In genomic region chr5:178130576-178131445, GRCh38 we compare ENCODE assay signal across 8 cellular contexts. TPM values are rescaled to one million over a fixed set of nuclear protein-coding genes. Genes with fewer than 3 reads are reported as not detected.
DNase-seq lines count a peak whose midpoint lies in the region; ATAC-seq and TF ChIP-seq lines count a peak whose summit lies in the region.

TSS of gene RMND5B (plus strand) at chr5:178131014. CDS start at chr5:178138120, 7,106 bp downstream.

- peaks cover 0 to 5% (median 0%) of the 10 kb centered on the region in 7 donors for H3K9me3 Mint-ChIP-seq in CD14-positive monocyte
- no peaks in the 10 kb centered on the region for H3K9me3 Mint-ChIP-seq in activated CD8-positive, alpha-beta T cell treated with anti-CD3 and anti-CD28 coated beads, Interleukin-2, amount 10 ng/mL, durations not matched to agents 7 days and 5 days (ENCODE audit: insufficient read depth)

- H3K27me3 Mint-ChIP-seq in CD14-positive monocyte (ENCODE audit: low read depth in 3 of 3), result peaks cover 6 to 28% (median 13%) of the 10 kb centered on the region in 3 donors
- H3K27me3 Mint-ChIP-seq in activated CD8-positive, alpha-beta T cell treated with anti-CD3 and anti-CD28 coated beads, Interleukin-2, amount 10 ng/mL, durations not matched to agents 7 days and 5 days (ENCODE audit: low read depth), result peaks cover 6% of the 10 kb centered on the region

- CTCF ChIA-PET in activated CD8-positive, alpha-beta T cell treated with anti-CD3 and anti-CD28 coated beads, Interleukin-2, amount 10 ng/mL, durations not matched to agents 7 days and 5 days (lab: Charles Lee), result interaction anchor here (1.4 to 2.3 kb wide), 2 partner anchors 9 to 56 kb away, joined by 4 to 14 read pairs; no protein-coding TSS in a partner anchor

- ATAC-seq in GM19351 (IDR thresholded peaks at IDR 0.05; ENCODE audit: unreplicated experiment) (peak; percentile 87), HG03469 (IDR thresholded peaks at IDR 0.05; ENCODE audit: unreplicated experiment) (peak; percentile 71), lower lobe of right lung (peak; percentile 97 to 98)
- peak; percentile 86 for ATAC-seq in activated CD8-positive, alpha-beta T cell treated with anti-CD3 and anti-CD28 coated beads, Interleukin-2, amount 10 ng/mL, durations not matched to agents 7 days and 5 days

- DNase-seq in CD14-positive monocyte (ENCODE audit: low spot score) (peak; percentile 76), NCI-H82 treated with DMSO at 0.1 percent for 48 hours (lab: John Stamatoyannopoulos, UW; ENCODE audit: unreplicated experiment) (peak; percentile 42), lower lobe of right lung (peak; percentile 91)
- DNase-seq in activated CD8-positive, alpha-beta T cell treated with anti-CD3 and anti-CD28 coated beads, Interleukin-2, amount 10 ng/mL, durations not matched to agents 7 days and 5 days, result peak; percentile 77
- peak; percentile 51 to 66 (median 62) for DNase-seq in stimulated activated CD4-positive, alpha-beta T cell treated with anti-CD3 and anti-CD28 coated beads, TNF-alpha, amount 100 ng/mL, for 1 hour (ENCODE audit: low read depth in 3 of 3, low spot score in 1 of 3)

- peak within 1 kb of the TSS; percentile 89 to 94 for H3K4me3 Mint-ChIP-seq in CD14-positive monocyte
- H3K4me3 Mint-ChIP-seq in activated CD8-positive, alpha-beta T cell treated with anti-CD3 and anti-CD28 coated beads, Interleukin-2, amount 10 ng/mL, durations not matched to agents 7 days and 5 days, result peak within 1 kb of the TSS; percentile 68

- WGBS in ectodermal cell, 2 experiments, result 0% methylated on average over 102 of the region's 102 CpGs

- no peaks in the 10 kb centered on the region for H3K9me3 ChIP-seq in ectodermal cell (ENCODE audit: control insufficient read depth, low read length)
- H3K9me3 ChIP-seq in lower lobe of right lung, result no peaks in the 10 kb centered on the region

- POLR2A ChIA-PET in activated CD8-positive, alpha-beta T cell treated with anti-CD3 and anti-CD28 coated beads, Interleukin-2, amount 10 ng/mL, durations not matched to agents 7 days and 5 days (lab: Charles Lee), result interaction anchor here (0.7 to 2.5 kb wide), 3 partner anchors 10 to 74 kb away, joined by 3 to 12 read pairs (median 4); partner anchors contain the start of gene HNRNPAB

- H3K4me1 Mint-ChIP-seq in CD14-positive monocyte, result peaks cover 21% of the 10 kb centered on the region
- peaks cover 18% of the 10 kb centered on the region for H3K4me1 Mint-ChIP-seq in activated CD8-positive, alpha-beta T cell treated with anti-CD3 and anti-CD28 coated beads, Interleukin-2, amount 10 ng/mL, durations not matched to agents 7 days and 5 days (ENCODE audit: low read depth)

- intact Hi-C loops in CD14-positive monocyte (cut with micrococcal nuclease), result loop anchor here in 1 of 2 donors (2.0 to 10.0 kb wide), 2 partner anchors 24 to 1716 kb away; partner anchors contain the start of gene CLTB
- intact Hi-C loops in lower lobe of right lung (cut with DNase I), result no loop called here

- H3K27ac ChIP-seq in ectodermal cell (ENCODE audit: insufficient read depth, low read depth, low read length, poor library complexity, severe bottlenecking) (peak within 1 kb of the TSS; percentile 92), lower lobe of right lung (peak within 1 kb of the TSS; percentile 94)

- H3K4me1 ChIP-seq in ectodermal cell (ENCODE audit: control insufficient read depth, insufficient read depth, low read length), result peaks cover 10% of the 10 kb centered on the region
- peaks cover 8% of the 10 kb centered on the region for H3K4me1 ChIP-seq in lower lobe of right lung

- H3K36me3 Mint-ChIP-seq in CD14-positive monocyte, result peaks cover 22 to 27% of the 10 kb centered on the region in 2 donors
- H3K36me3 Mint-ChIP-seq in activated CD8-positive, alpha-beta T cell treated with anti-CD3 and anti-CD28 coated beads, Interleukin-2, amount 10 ng/mL, durations not matched to agents 7 days and 5 days (ENCODE audit: low read depth), result peaks cover 4% of the 10 kb centered on the region

- TF ChIP-seq CTCF in CD14-positive monocyte (IDR thresholded peaks at IDR 0.05) (no peak), lower lobe of right lung (IDR thresholded peaks at IDR 0.05) (no peak)

- H3K4me3 ChIP-seq in ectodermal cell (ENCODE audit: insufficient read depth, low read depth, low read length), result peak within 1 kb of the TSS; percentile 97
- H3K4me3 ChIP-seq in lower lobe of right lung, result peak within 1 kb of the TSS; percentile 80

- H3K36me3 ChIP-seq in ectodermal cell (ENCODE audit: control insufficient read depth, insufficient read depth, low read length) (no peaks in the 10 kb centered on the region), lower lobe of right lung (peaks cover 17% of the 10 kb centered on the region)

- H3K27ac Mint-ChIP-seq in CD14-positive monocyte, result peak within 1 kb of the TSS in 5 of 7 donors; percentile 41 to 60 (median 54)
- peak within 1 kb of the TSS; percentile 69 for H3K27ac Mint-ChIP-seq in activated CD8-positive, alpha-beta T cell treated with anti-CD3 and anti-CD28 coated beads, Interleukin-2, amount 10 ng/mL, durations not matched to agents 7 days and 5 days

- no peaks in the 10 kb centered on the region for H3K27me3 ChIP-seq in ectodermal cell (ENCODE audit: control insufficient read depth, insufficient read depth, low read length, poor library complexity, severe bottlenecking)
- no peaks in the 10 kb centered on the region for H3K27me3 ChIP-seq in lower lobe of right lung (ENCODE audit: low read depth)

RNA-seq across cellular contexts. Expression of gene RMND5B, which starts in this region (rescaled TPM):
- polyA plus RNA-seq in CD14-positive monocyte, result 10 to 100 TPM; 20.9 to 23.9 TPM
- 1 to 10 TPM; 3.8 to 6.0 TPM for total RNA-seq in activated CD8-positive, alpha-beta T cell treated with anti-CD3 and anti-CD28 coated beads, Interleukin-2, amount 10 ng/mL, durations not matched to agents 7 days and 5 days
- polyA plus RNA-seq in ectodermal cell (2013, experiment 1 of 4), result 28.9 TPM
- 34.7 TPM for polyA plus RNA-seq in ectodermal cell (2013, experiment 2 of 4)
- 24.0 TPM for polyA plus RNA-seq in ectodermal cell (2013, experiment 3 of 4)
- polyA plus RNA-seq in ectodermal cell (2013, experiment 4 of 4), result 25.9 TPM
- total RNA-seq in lower lobe of right lung, result 38.6 TPM

Comparison
In these comparisons a context has a peak if more than half of its experiments do, and no peak if none do; other contexts are left out.
1. Peak in every context shown above with its lines: DNase-seq, ATAC-seq, H3K4me3 ChIP-seq and H3K27ac ChIP-seq.